ENCODE assay signal across 16 cellular contexts in the genomic region with DNA sequence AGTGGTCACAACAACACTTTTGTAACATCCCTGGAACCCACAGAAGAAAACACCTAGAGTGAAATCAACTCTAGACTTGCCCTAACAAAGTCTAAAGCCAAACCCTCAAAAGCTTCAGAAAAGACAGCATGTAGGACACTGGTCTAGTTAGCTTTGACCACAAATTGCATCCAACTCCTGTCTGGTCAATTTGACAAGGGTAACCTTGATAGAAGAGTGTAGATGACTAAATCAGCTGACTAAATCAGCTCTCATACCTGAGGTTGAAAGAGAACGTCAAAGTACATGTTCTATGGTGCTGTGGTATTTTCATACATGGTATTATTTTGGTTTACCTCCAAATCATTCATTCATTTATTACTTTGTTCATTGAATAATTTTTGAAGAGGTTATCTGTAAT.
DNase-seq lines count a peak whose midpoint lies in the region; ATAC-seq and TF ChIP-seq lines count a peak whose summit lies in the region.
"Had no signal": no experiment of that assay in that cellular context is flagged by ENCODE, and none has a peak within 500 bp of the region (broad histone marks: within the 10 kb centered on the region; RNA-seq: fewer than 3 reads in every experiment).

No MANE protein-coding gene starts in this region.

- TF ChIP-seq CTCF in RWPE2 (IDR thresholded peaks at IDR 0.05; ENCODE audit: poor library complexity, severe bottlenecking) (no peak), mammary epithelial cell (conservative IDR thresholded peaks at IDR 0.05 in 1 of 2, IDR thresholded peaks at IDR 0.05 in 1 of 2; ENCODE audit: extremely low read depth in 1 of 2, insufficient read depth in 1 of 2, low read depth in 1 of 2, low read length in 2 of 2) (no peak)

- ATAC-seq in RWPE2 (ENCODE audit: low read depth) (no peak), HG02623 (IDR thresholded peaks at IDR 0.05; ENCODE audit: unreplicated experiment) (no peak)
- peak; percentile 46 for ATAC-seq in stimulated activated effector memory CD8-positive, alpha-beta T cell treated with anti-CD3 and anti-CD28 coated beads, Interleukin-12 subunit alpha, Interleukin-12 subunit beta, amount 100 ng/mL, for 72 hours

- in situ Hi-C loops in mammary epithelial cell (cut with MboI; ENCODE audit: low sequenced_read_pairs in 2 of 2) = loop anchor here in 1 of 2 donors (10.0 to 25.0 kb wide), 2 partner anchors 107 to 244 kb away; no protein-coding TSS in a partner anchor

- H3K9ac ChIP-seq in mammary epithelial cell (ENCODE audit: insufficient read depth, low read length) = no peak overlapping the region

- H2AFZ ChIP-seq in mammary epithelial cell (ENCODE audit: low read depth, low read length) = peak overlapping the region; percentile 58

- BruUV-seq in mammary epithelial cell (replicated peaks; lab: Mats Ljungman, UMichigan) = no TSS peak

- peak overlapping the region; percentile 36 for H3K27ac ChIP-seq in RWPE2 (ENCODE audit: poor library complexity, severe bottlenecking)
- H3K27ac ChIP-seq in mammary epithelial cell (ENCODE audit: insufficient read depth, low read depth, low read length) = peak overlapping the region; percentile 49
- H3K27ac ChIP-seq in epithelial cell of prostate = peak overlapping the region; percentile 99

- H3K36me3 ChIP-seq in RWPE2 (ENCODE audit: low read depth) (no peaks in the 10 kb centered on the region), mammary epithelial cell (ENCODE audit: insufficient read depth, low read length) (no peaks in the 10 kb centered on the region)
- H3K36me3 ChIP-seq: HAP-1 had no signal

- H3K27ac Mint-ChIP-seq in stimulated activated effector memory CD8-positive, alpha-beta T cell treated with anti-CD3 and anti-CD28 coated beads, Interleukin-12 subunit alpha, Interleukin-12 subunit beta, amount 100 ng/mL, for 72 hours = no peak overlapping the region
- H3K27ac Mint-ChIP-seq: CD4-positive, alpha-beta memory T cell had no signal

- no peak overlapping the region for H3K4me3 ChIP-seq in RWPE2 (ENCODE audit: severe bottlenecking)
- no peak overlapping the region for H3K4me3 ChIP-seq in mammary epithelial cell (replicated peaks in 1 of 3; ENCODE audit: insufficient read depth in 1 of 3, low read depth in 2 of 3, low read length in 3 of 3)
- H3K4me3 ChIP-seq: HAP-1 had no signal

- WGBS in mammary epithelial cell (ENCODE audit: low coverage, missing lambda C conversion rate) = 0% methylated on average over 1 of the region's 1 CpG

- H3K9me3 Mint-ChIP-seq in stimulated activated effector memory CD8-positive, alpha-beta T cell treated with anti-CD3 and anti-CD28 coated beads, Interleukin-12 subunit alpha, Interleukin-12 subunit beta, amount 100 ng/mL, for 72 hours = no peaks in the 10 kb centered on the region

- no peak overlapping the region for H3K4me3 Mint-ChIP-seq in stimulated activated effector memory CD8-positive, alpha-beta T cell treated with anti-CD3 and anti-CD28 coated beads, Interleukin-12 subunit alpha, Interleukin-12 subunit beta, amount 100 ng/mL, for 72 hours
- H3K4me3 Mint-ChIP-seq: CD4-positive, alpha-beta memory T cell had no signal

- DNase-seq in RWPE2 (ENCODE audit: low spot score) (no peak), mammary epithelial cell (peak; percentile 91), epithelial cell of prostate (ENCODE audit: low read depth, low spot score) (no peak), globus pallidus (ENCODE audit: low spot score) (no peak)
- DNase-seq in stimulated activated effector memory CD8-positive, alpha-beta T cell treated with anti-CD3 and anti-CD28 coated beads, Interleukin-12 subunit alpha, Interleukin-12 subunit beta, amount 100 ng/mL, for 72 hours (ENCODE audit: low spot score in 2 of 2) = no peak
- DNase-seq in NK-92 treated with Interleukin-12 subunit alpha and Interleukin-12 subunit beta, amount 100 ng/mL, for 24 hours (lab: John Stamatoyannopoulos, UW) = no peak
- DNase-seq: C1 segment of cervical spinal cord; Calu3; CD4-positive, alpha-beta memory T cell; COR-L47; DMS53; DMS79 treated with DMSO at 0.1 percent for 48 hours; GF-D8; GOT3 had no signal

- H3K36me3 Mint-ChIP-seq in stimulated activated effector memory CD8-positive, alpha-beta T cell treated with anti-CD3 and anti-CD28 coated beads, Interleukin-12 subunit alpha, Interleukin-12 subunit beta, amount 100 ng/mL, for 72 hours = no peaks in the 10 kb centered on the region
- H3K36me3 Mint-ChIP-seq: CD4-positive, alpha-beta memory T cell had no signal

- H3K4me1 ChIP-seq in RWPE2 (ENCODE audit: insufficient read depth, poor library complexity, severe bottlenecking) (peaks cover 33% of the 10 kb centered on the region), mammary epithelial cell (ENCODE audit: insufficient read depth, low read length) (peaks cover 33% of the 10 kb centered on the region)

- no peaks in the 10 kb centered on the region for H3K79me2 ChIP-seq in mammary epithelial cell (ENCODE audit: insufficient read depth, low read length)

- CTCF ChIA-PET in mammary epithelial cell (lab: Charles Lee; ENCODE audit: low non-redundant PET) = no interaction called here

- no peaks in the 10 kb centered on the region for H4K20me1 ChIP-seq in mammary epithelial cell (ENCODE audit: insufficient read depth, low read length)

- dilution Hi-C loops in mammary epithelial cell (cut with HindIII; ENCODE audit: low sequenced_read_pairs) = no loop called here

- H3K27me3 ChIP-seq in RWPE2 (ENCODE audit: insufficient read depth, poor library complexity, severe bottlenecking) (no peaks in the 10 kb centered on the region), mammary epithelial cell (ENCODE audit: insufficient read depth, low read length) (no peaks in the 10 kb centered on the region)

- intact Hi-C loops in mammary epithelial cell (cut with micrococcal nuclease) = loop anchor here (10.0 kb wide), 2 partner anchors 163 to 213 kb away; no protein-coding TSS in a partner anchor

- H3K4me1 Mint-ChIP-seq in stimulated activated effector memory CD8-positive, alpha-beta T cell treated with anti-CD3 and anti-CD28 coated beads, Interleukin-12 subunit alpha, Interleukin-12 subunit beta, amount 100 ng/mL, for 72 hours = peaks cover 16% of the 10 kb centered on the region

- H3K9me3 ChIP-seq in RWPE2 (ENCODE audit: severe bottlenecking) (no peaks in the 10 kb centered on the region), mammary epithelial cell (replicated peaks; ENCODE audit: insufficient read depth, low read length) (no peaks in the 10 kb centered on the region)
- H3K9me3 ChIP-seq: HAP-1 had no signal

- no peak overlapping the region for H3K4me2 ChIP-seq in mammary epithelial cell (ENCODE audit: insufficient read depth, low read depth, low read length)

Comparison
In these comparisons a context has a peak if more than half of its experiments do, and no peak if none do; other contexts are left out.
1. H3K27ac ChIP-seq: peak in every context shown above with its lines; median percentile 99 in epithelial cell of prostate; 49 in mammary epithelial cell; 36 in RWPE2.